ENCODE assay signal across 8 cellular contexts in genomic region chr3:43621974-43622739, GRCh38.
DNase-seq lines count a peak whose midpoint lies in the region; ATAC-seq and TF ChIP-seq lines count a peak whose summit lies in the region.

TSS of gene ANO10 (minus strand) at chr3:43622011. CDS start at chr3:43605852, 16,159 bp downstream.

- H3K4me3 ChIP-seq in AG09309 (ENCODE audit: control insufficient read depth, low read depth, low read length), result peak within 1 kb of the TSS; percentile 90

- H3K4me1 Mint-ChIP-seq in central memory CD8-positive, alpha-beta T cell, result peaks cover 16% of the 10 kb centered on the region

- no peaks in the 10 kb centered on the region for H3K27me3 Mint-ChIP-seq in central memory CD8-positive, alpha-beta T cell

- no peaks in the 10 kb centered on the region for H3K9me3 Mint-ChIP-seq in central memory CD8-positive, alpha-beta T cell

- DNase-seq in AG09309 (ENCODE audit: low read depth) (peak; percentile 98), NCI-H345 treated with DMSO at 0.1 percent for 48 hours (lab: John Stamatoyannopoulos, UW; ENCODE audit: unreplicated experiment) (peak; percentile 86), inferior parietal cortex (ENCODE audit: extremely low spot score) (peak; percentile 96), smooth muscle cell of the brain vasculature (ENCODE audit: low read depth, low spot score) (peak; percentile 96)
- DNase-seq in activated CD4-positive, CD25-positive, alpha-beta regulatory T cell treated with anti-CD3 and anti-CD28 coated beads, Interleukin-2, amount 50 U/mL, for 16 hours (ENCODE audit: low read depth, low spot score), result peak; percentile 90
- DNase-seq in central memory CD8-positive, alpha-beta T cell (ENCODE audit: low spot score in 2 of 2), result peak; percentile 86 to 95

- H3K36me3 Mint-ChIP-seq in central memory CD8-positive, alpha-beta T cell (ENCODE audit: insufficient read depth), result peaks cover 10% of the 10 kb centered on the region

- peak within 1 kb of the TSS; percentile 82 for H3K27ac Mint-ChIP-seq in central memory CD8-positive, alpha-beta T cell (ENCODE audit: low read depth)

- H3K4me3 Mint-ChIP-seq in central memory CD8-positive, alpha-beta T cell, result peak within 1 kb of the TSS; percentile 82

- TF ChIP-seq CTCF in AG09309 (IDR thresholded peaks at IDR 0.05; ENCODE audit: control insufficient read depth, insufficient read depth, low read depth, low read length, missing control alignments), result no peak

- ATAC-seq in GM19025 (IDR thresholded peaks at IDR 0.05; ENCODE audit: low read depth, unreplicated experiment) (peak; percentile 91), HG03280 (IDR thresholded peaks at IDR 0.05; ENCODE audit: unreplicated experiment) (peak; percentile 92)
- ATAC-seq in central memory CD8-positive, alpha-beta T cell (replicated peaks; ENCODE audit: extremely low read depth, poor library complexity, severe bottlenecking), result peak; percentile 92

Comparison
In these comparisons a context has a peak if more than half of its experiments do, and no peak if none do; other contexts are left out.
1. Peak in every context shown above with its lines: DNase-seq, ATAC-seq and H3K4me3 ChIP-seq.